In genomic region chr6:32692019-32692418, GRCh38 we compare ENCODE assay signal across 9 cellular contexts. TPM values are rescaled to one million over a fixed set of nuclear protein-coding genes. Genes with fewer than 3 reads are reported as not detected.
DNase-seq lines count a peak whose midpoint lies in the region; ATAC-seq and TF ChIP-seq lines count a peak whose summit lies in the region.
"Had no signal": no experiment of that assay in that cellular context is flagged by ENCODE, and none has a peak within 500 bp of the region (broad histone marks: within the 10 kb centered on the region; RNA-seq: fewer than 3 reads in every experiment).

No MANE protein-coding gene starts in this region.

- ATAC-seq in upper lobe of left lung (ENCODE audit: low FRiP score in 2 of 2) (no peak), HG02759 (IDR thresholded peaks at IDR 0.05; ENCODE audit: unreplicated experiment) (no peak), HG03439 (IDR thresholded peaks at IDR 0.05; ENCODE audit: unreplicated experiment) (no peak)

- H3K9me3 ChIP-seq in upper lobe of left lung: no peaks in the 10 kb centered on the region

- H3K36me3 ChIP-seq in upper lobe of left lung: no peaks in the 10 kb centered on the region

- no peak for TF ChIP-seq POLR2A in upper lobe of left lung (IDR thresholded peaks at IDR 0.05)

- DNase-seq in EH (ENCODE audit: low read depth): peak; percentile 9
- peak; percentile 44 for DNase-seq in MV-4-11 (lab: John Stamatoyannopoulos, UW)
- peak; percentile 45 to 50 for DNase-seq in activated T-cell treated with anti-CD3 and anti-CD28 coated beads, Interleukin-2, amount 50 U/mL, for 48 hours
- DNase-seq in left kidney (ENCODE audit: low read depth, low spot score): peak; percentile 24
- peak in 1 of 2 donors; percentile 36 for DNase-seq in upper lobe of left lung
- DNase-seq in COLO668 (lab: John Stamatoyannopoulos, UW; ENCODE audit: unreplicated experiment): no peak

- H3K27ac ChIP-seq in upper lobe of left lung: no peak overlapping the region

- 0% methylated on average over 1 of the region's 1 CpG for WGBS in upper lobe of left lung, 2 donors

- peak in 4 of 6 experiments; percentile 24 to 62 (median 42) for TF ChIP-seq CTCF in upper lobe of left lung (IDR thresholded peaks at IDR 0.05)

- H3K4me3 ChIP-seq in upper lobe of left lung: no peak overlapping the region

- H3K27me3 ChIP-seq in upper lobe of left lung: no peaks in the 10 kb centered on the region

- TF ChIP-seq EP300 in upper lobe of left lung (IDR thresholded peaks at IDR 0.05): no peak

- no peaks in the 10 kb centered on the region for H3K4me1 ChIP-seq in upper lobe of left lung

RNA-seq across cellular contexts. Expression of gene HLA-DQB1, which starts 25.6 kb away (rescaled TPM):
- total RNA-seq in upper lobe of left lung: 100 to 1,000 TPM in 2 of 6 donors, 10 to 100 TPM in 2, 1 to 10 TPM in 2; 1.0 to 154 (median 36.3) TPM

RNA-seq across cellular contexts. Expression of gene HLA-DQA2, which starts 49.2 kb away (rescaled TPM):
- total RNA-seq in upper lobe of left lung: 10 to 100 TPM in 2 of 6 donors, 1 to 10 TPM in 3, not detected in 1; 1.4 to 52.6 (median 4.4) TPM
- total RNA-seq: dermis microvascular lymphatic vessel endothelial cell had no signal

RNA-seq across cellular contexts. Expression of gene HLA-DQA1, which starts 54.8 kb away (rescaled TPM):
- 100 to 1,000 TPM in 4 of 6 donors, 1 to 10 TPM in 1, not detected in 1; 7.8 to 476 (median 122) TPM for total RNA-seq in upper lobe of left lung
- total RNA-seq: dermis microvascular lymphatic vessel endothelial cell had no signal
